In the genomic region with DNA sequence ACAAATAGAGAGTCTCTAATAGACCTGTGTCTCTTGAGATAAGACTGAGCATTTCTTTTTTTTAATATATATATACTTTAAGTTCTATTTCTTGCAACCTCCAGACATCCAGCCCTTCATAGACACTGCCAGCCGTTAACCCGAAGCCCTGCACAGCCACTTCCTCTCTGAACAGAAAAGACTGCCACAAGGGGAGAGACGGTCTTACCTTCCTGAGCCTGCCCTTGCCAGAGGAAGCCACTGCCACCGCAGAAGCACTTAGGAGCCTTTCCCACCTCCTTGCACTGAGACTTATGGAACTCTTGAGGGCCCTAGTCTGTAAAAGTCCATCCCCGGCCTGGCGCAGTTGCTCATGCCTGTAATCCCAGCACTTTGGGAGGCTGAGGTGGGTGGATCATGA, we compare ENCODE assay signal across 21 cellular contexts. TPM values are rescaled to one million over a fixed set of nuclear protein-coding genes. Genes with fewer than 3 reads are reported as not detected.
DNase-seq lines count a peak whose midpoint lies in the region; ATAC-seq and TF ChIP-seq lines count a peak whose summit lies in the region.
"Had no signal": no experiment of that assay in that cellular context is flagged by ENCODE, and none has a peak within 500 bp of the region (broad histone marks: within the 10 kb centered on the region; RNA-seq: fewer than 3 reads in every experiment).

No MANE protein-coding gene starts in this region.

- no peaks in the 10 kb centered on the region for H3K4me1 ChIP-seq in transverse colon
- H3K4me1 ChIP-seq: parathyroid adenoma had no signal

- peak; percentile 7 for DNase-seq in stimulated activated CD4-positive, alpha-beta T cell treated with anti-CD3 and anti-CD28 coated beads, Interleukin-15, amount 100 ng/mL, for 24 hours
- no peak for DNase-seq in stimulated activated CD4-positive, alpha-beta T cell treated with anti-CD3 and anti-CD28 coated beads, Interleukin-2, amount 100 ng/mL, for 24 hours
- DNase-seq in NB4 (ENCODE audit: low read depth): peak; percentile 28
- DNase-seq in activated naive CD8-positive, alpha-beta T cell treated with anti-CD3 and anti-CD28 coated beads, Interleukin-2, amount 10 ng/mL, durations not matched to agents 7 days and 5 days: no peak
- peak; percentile 11 for DNase-seq in transverse colon
- no peak for DNase-seq in stimulated activated CD4-positive, alpha-beta T cell treated with anti-CD3 and anti-CD28 coated beads, Interleukin-2, amount 100 ng/mL, for 48 hours
- DNase-seq: foreskin melanocyte, HFFc6, left lung, MG63, NCI-H2081, NCI-H524 treated with DMSO at 0.1 percent for 48 hours, PC-9, small intestine had no signal

- peaks cover 2% of the 10 kb centered on the region for H3K36me3 Mint-ChIP-seq in activated naive CD8-positive, alpha-beta T cell treated with anti-CD3 and anti-CD28 coated beads, Interleukin-2, amount 10 ng/mL, durations not matched to agents 7 days and 5 days
- H3K36me3 Mint-ChIP-seq: stimulated activated memory B cell treated with anti-CD40 and anti-IgM and Interleukin-4, amounts not matched to agents 10 μg/mL and 1 μg/mL and 100 μg/mL, for 72 hours; type B pancreatic cell had no signal

- no peaks in the 10 kb centered on the region for H3K36me3 ChIP-seq in transverse colon
- H3K36me3 ChIP-seq: left lung, MG63 had no signal

- H3K27me3 Mint-ChIP-seq in activated naive CD8-positive, alpha-beta T cell treated with anti-CD3 and anti-CD28 coated beads, Interleukin-2, amount 10 ng/mL, durations not matched to agents 7 days and 5 days: no peaks in the 10 kb centered on the region
- H3K27me3 Mint-ChIP-seq: type B pancreatic cell had no signal

- TF ChIP-seq POLR2A in NB4 (IDR thresholded peaks at IDR 0.05; ENCODE audit: extremely low read depth, insufficient read length): no peak
- no peak for TF ChIP-seq POLR2A in transverse colon (IDR thresholded peaks at IDR 0.05)

- peak overlapping the region; percentile 77 for H3K4me3 Mint-ChIP-seq in activated naive CD8-positive, alpha-beta T cell treated with anti-CD3 and anti-CD28 coated beads, Interleukin-2, amount 10 ng/mL, durations not matched to agents 7 days and 5 days
- H3K4me3 Mint-ChIP-seq: HFFc6; stimulated activated memory B cell treated with anti-CD40 and anti-IgM and Interleukin-4, amounts not matched to agents 10 μg/mL and 1 μg/mL and 100 μg/mL, for 72 hours; type B pancreatic cell had no signal

- WGBS in transverse colon (ENCODE audit: low coverage in 1 of 2), 2 donors: 71 to 78% methylated on average over 2 to 6 of the region's 6 CpGs

- ATAC-seq in activated naive CD8-positive, alpha-beta T cell treated with anti-CD3 and anti-CD28 coated beads, Interleukin-2, amount 10 ng/mL, durations not matched to agents 7 days and 5 days (ENCODE audit: low read depth): peak; percentile 72
- ATAC-seq in GM19455 (IDR thresholded peaks at IDR 0.05; ENCODE audit: unreplicated experiment): no peak
- no peak for ATAC-seq in HG03039 (IDR thresholded peaks at IDR 0.05; ENCODE audit: unreplicated experiment)
- ATAC-seq: left lung; stimulated activated memory B cell treated with anti-CD40 and anti-IgM and Interleukin-4, amounts not matched to agents 10 μg/mL and 1 μg/mL and 100 μg/mL, for 72 hours had no signal

- no peak for TF ChIP-seq CTCF in NB4 (IDR thresholded peaks at IDR 0.05; ENCODE audit: low read depth, low read length)
- no peak for TF ChIP-seq CTCF in transverse colon (IDR thresholded peaks at IDR 0.05)

- POLR2A ChIA-PET in activated naive CD8-positive, alpha-beta T cell treated with anti-CD3 and anti-CD28 coated beads, Interleukin-2, amount 10 ng/mL, durations not matched to agents 7 days and 5 days (lab: Charles Lee): interaction anchor here (1.0 to 1.7 kb wide), 3 partner anchors 69 to 91 kb away, joined by 3 to 6 read pairs (median 3); no protein-coding TSS in a partner anchor

- H3K27ac Mint-ChIP-seq in activated naive CD8-positive, alpha-beta T cell treated with anti-CD3 and anti-CD28 coated beads, Interleukin-2, amount 10 ng/mL, durations not matched to agents 7 days and 5 days: peak overlapping the region; percentile 84
- H3K27ac Mint-ChIP-seq: HFFc6; stimulated activated memory B cell treated with anti-CD40 and anti-IgM and Interleukin-4, amounts not matched to agents 10 μg/mL and 1 μg/mL and 100 μg/mL, for 72 hours; type B pancreatic cell had no signal

- intact Hi-C loops in transverse colon (cut with DNase I; ENCODE audit: low total_unique reads): no loop called here

- no peaks in the 10 kb centered on the region for H3K9me3 ChIP-seq in transverse colon
- H3K9me3 ChIP-seq: left lung, MG63 had no signal

- peaks cover 52% of the 10 kb centered on the region for H3K4me1 Mint-ChIP-seq in activated naive CD8-positive, alpha-beta T cell treated with anti-CD3 and anti-CD28 coated beads, Interleukin-2, amount 10 ng/mL, durations not matched to agents 7 days and 5 days

- in situ Hi-C loops in transverse colon (cut with MboI; ENCODE audit: low pct_ligation_motif_present in 1 of 4, low pct_unique_long_range_greater_than_20kb in 1 of 4, low sequenced_read_pairs in 3 of 4): no loop called here

- H3K27ac ChIP-seq in transverse colon: no peak overlapping the region
- H3K27ac ChIP-seq: left lung, parathyroid adenoma, PC-9 had no signal

- TF ChIP-seq EP300 in transverse colon (IDR thresholded peaks at IDR 0.05; ENCODE audit: low read depth): no peak

- no peaks in the 10 kb centered on the region for H3K27me3 ChIP-seq in transverse colon
- H3K27me3 ChIP-seq: MG63 had no signal

- H3K4me3 ChIP-seq in NB4 (ENCODE audit: low read depth, low read length) (no peak overlapping the region), transverse colon (no peak overlapping the region)
- H3K4me3 ChIP-seq: left lung, MG63, PC-9 had no signal

- H3K9me3 Mint-ChIP-seq in activated naive CD8-positive, alpha-beta T cell treated with anti-CD3 and anti-CD28 coated beads, Interleukin-2, amount 10 ng/mL, durations not matched to agents 7 days and 5 days: no peaks in the 10 kb centered on the region
- H3K9me3 Mint-ChIP-seq: HFFc6; stimulated activated memory B cell treated with anti-CD40 and anti-IgM and Interleukin-4, amounts not matched to agents 10 μg/mL and 1 μg/mL and 100 μg/mL, for 72 hours; type B pancreatic cell had no signal

RNA-seq across cellular contexts. Expression of gene PRSS1, which starts 31.8 kb away (rescaled TPM):
- total RNA-seq in activated naive CD8-positive, alpha-beta T cell treated with anti-CD3 and anti-CD28 coated beads, Interleukin-2, amount 10 ng/mL, durations not matched to agents 7 days and 5 days: not detected
- total RNA-seq in transverse colon: not detected
- total RNA-seq: astrocyte, endothelial cell of umbilical vein, HFFc6 had no signal

RNA-seq across cellular contexts. Expression of gene PRSS2, which starts 53.3 kb away (rescaled TPM):
- not detected for total RNA-seq in activated naive CD8-positive, alpha-beta T cell treated with anti-CD3 and anti-CD28 coated beads, Interleukin-2, amount 10 ng/mL, durations not matched to agents 7 days and 5 days
- total RNA-seq in transverse colon: not detected
- total RNA-seq: astrocyte, endothelial cell of umbilical vein, HFFc6, PC-9 had no signal

Comparison
In these comparisons a context has a peak if more than half of its experiments do, and no peak if none do; other contexts are left out.
1. DNase-seq: peak in stimulated activated CD4-positive, alpha-beta T cell treated with anti-CD3 and anti-CD28 coated beads, Interleukin-15, amount 100 ng/mL, for 24 hours (single experiment), NB4 (single experiment) and transverse colon (single experiment); none in stimulated activated CD4-positive, alpha-beta T cell treated with anti-CD3 and anti-CD28 coated beads, Interleukin-2, amount 100 ng/mL, for 24 hours (0 of 2), activated naive CD8-positive, alpha-beta T cell treated with anti-CD3 and anti-CD28 coated beads, Interleukin-2, amount 10 ng/mL, durations not matched to agents 7 days and 5 days (single experiment) and stimulated activated CD4-positive, alpha-beta T cell treated with anti-CD3 and anti-CD28 coated beads, Interleukin-2, amount 100 ng/mL, for 48 hours (0 of 2).